1 cellular context compared by ENCODE assay signal in the genomic region with DNA sequence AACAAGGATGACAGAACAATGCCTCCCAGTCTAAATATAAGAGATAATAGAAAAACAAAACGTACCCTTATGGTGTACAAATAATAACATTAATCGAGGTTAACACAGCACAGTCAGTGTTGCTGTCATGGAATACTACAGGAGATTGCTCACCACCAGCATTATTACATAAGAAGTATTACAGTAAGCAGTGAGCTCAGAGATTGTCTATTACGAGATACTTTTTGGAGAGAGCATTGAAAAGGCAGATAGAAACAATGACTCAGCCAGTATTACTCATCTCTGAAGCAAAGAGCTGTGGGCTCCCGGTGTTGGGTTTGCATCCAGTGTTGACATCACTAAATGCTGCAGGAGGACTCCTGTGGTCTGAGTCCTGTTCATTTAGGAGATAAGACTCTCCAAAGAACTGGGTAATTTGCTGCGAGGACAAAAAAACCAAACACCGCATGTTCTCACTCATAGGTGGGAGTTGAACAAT.
A peak's percentile ranks its signal among the peaks of the same experiment; 100 is the strongest.
TF ChIP-seq lines count a peak whose summit lies in the region.

No MANE protein-coding gene starts in this region.

TF ChIP-seq in GM12878, 131 proteins besides CTCF, POLR2A, EP300 and RAD21 (continued from another document and continues in another):
- TF ChIP-seq, protein P1, sequence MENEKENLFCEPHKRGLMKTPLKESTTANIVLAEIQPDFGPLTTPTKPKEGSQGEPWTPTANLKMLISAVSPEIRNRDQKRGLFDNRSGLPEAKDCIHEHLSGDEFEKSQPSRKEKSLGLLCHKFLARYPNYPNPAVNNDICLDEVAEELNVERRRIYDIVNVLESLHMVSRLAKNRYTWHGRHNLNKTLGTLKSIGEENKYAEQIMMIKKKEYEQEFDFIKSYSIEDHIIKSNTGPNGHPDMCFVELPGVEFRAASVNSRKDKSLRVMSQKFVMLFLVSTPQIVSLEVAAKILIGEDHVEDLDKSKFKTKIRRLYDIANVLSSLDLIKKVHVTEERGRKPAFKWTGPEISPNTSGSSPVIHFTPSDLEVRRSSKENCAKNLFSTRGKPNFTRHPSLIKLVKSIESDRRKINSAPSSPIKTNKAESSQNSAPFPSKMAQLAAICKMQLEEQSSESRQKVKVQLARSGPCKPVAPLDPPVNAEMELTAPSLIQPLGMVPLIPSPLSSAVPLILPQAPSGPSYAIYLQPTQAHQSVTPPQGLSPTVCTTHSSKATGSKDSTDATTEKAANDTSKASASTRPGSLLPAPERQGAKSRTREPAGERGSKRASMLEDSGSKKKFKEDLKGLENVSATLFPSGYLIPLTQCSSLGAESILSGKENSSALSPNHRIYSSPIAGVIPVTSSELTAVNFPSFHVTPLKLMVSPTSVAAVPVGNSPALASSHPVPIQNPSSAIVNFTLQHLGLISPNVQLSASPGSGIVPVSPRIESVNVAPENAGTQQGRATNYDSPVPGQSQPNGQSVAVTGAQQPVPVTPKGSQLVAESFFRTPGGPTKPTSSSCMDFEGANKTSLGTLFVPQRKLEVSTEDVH (IDR thresholded peaks at IDR 0.05; ENCODE audit: low read depth, partially characterized antibody), result no peak
- TF ChIP-seq, protein P2, sequence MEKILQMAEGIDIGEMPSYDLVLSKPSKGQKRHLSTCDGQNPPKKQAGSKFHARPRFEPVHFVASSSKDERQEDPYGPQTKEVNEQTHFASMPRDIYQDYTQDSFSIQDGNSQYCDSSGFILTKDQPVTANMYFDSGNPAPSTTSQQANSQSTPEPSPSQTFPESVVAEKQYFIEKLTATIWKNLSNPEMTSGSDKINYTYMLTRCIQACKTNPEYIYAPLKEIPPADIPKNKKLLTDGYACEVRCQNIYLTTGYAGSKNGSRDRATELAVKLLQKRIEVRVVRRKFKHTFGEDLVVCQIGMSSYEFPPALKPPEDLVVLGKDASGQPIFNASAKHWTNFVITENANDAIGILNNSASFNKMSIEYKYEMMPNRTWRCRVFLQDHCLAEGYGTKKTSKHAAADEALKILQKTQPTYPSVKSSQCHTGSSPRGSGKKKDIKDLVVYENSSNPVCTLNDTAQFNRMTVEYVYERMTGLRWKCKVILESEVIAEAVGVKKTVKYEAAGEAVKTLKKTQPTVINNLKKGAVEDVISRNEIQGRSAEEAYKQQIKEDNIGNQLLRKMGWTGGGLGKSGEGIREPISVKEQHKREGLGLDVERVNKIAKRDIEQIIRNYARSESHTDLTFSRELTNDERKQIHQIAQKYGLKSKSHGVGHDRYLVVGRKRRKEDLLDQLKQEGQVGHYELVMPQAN (conservative IDR thresholded peaks at IDR 0.05), result no peak
- no peak for TF ChIP-seq NFXL1 (IDR thresholded peaks at IDR 0.05; ENCODE audit: borderline replicate concordance)
- no peak for TF ChIP-seq ZNF24 (IDR thresholded peaks at IDR 0.05)
- TF ChIP-seq IKZF1 (conservative IDR thresholded peaks at IDR 0.05), result peak; percentile 88
- no peak for TF ChIP-seq RAD51 (IDR thresholded peaks at IDR 0.05)
- TF ChIP-seq POU2F2 (IDR thresholded peaks at IDR 0.05; ENCODE audit: borderline replicate concordance, low read depth, low read length), result no peak
- TF ChIP-seq, protein P3, sequence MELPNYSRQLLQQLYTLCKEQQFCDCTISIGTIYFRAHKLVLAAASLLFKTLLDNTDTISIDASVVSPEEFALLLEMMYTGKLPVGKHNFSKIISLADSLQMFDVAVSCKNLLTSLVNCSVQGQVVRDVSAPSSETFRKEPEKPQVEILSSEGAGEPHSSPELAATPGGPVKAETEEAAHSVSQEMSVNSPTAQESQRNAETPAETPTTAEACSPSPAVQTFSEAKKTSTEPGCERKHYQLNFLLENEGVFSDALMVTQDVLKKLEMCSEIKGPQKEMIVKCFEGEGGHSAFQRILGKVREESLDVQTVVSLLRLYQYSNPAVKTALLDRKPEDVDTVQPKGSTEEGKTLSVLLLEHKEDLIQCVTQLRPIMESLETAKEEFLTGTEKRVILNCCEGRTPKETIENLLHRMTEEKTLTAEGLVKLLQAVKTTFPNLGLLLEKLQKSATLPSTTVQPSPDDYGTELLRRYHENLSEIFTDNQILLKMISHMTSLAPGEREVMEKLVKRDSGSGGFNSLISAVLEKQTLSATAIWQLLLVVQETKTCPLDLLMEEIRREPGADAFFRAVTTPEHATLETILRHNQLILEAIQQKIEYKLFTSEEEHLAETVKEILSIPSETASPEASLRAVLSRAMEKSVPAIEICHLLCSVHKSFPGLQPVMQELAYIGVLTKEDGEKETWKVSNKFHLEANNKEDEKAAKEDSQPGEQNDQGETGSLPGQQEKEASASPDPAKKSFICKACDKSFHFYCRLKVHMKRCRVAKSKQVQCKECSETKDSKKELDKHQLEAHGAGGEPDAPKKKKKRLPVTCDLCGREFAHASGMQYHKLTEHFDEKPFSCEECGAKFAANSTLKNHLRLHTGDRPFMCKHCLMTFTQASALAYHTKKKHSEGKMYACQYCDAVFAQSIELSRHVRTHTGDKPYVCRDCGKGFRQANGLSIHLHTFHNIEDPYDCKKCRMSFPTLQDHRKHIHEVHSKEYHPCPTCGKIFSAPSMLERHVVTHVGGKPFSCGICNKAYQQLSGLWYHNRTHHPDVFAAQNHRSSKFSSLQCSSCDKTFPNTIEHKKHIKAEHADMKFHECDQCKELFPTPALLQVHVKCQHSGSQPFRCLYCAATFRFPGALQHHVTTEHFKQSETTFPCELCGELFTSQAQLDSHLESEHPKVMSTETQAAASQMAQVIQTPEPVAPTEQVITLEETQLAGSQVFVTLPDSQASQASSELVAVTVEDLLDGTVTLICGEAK (IDR thresholded peaks at IDR 0.05; ENCODE audit: borderline replicate concordance), result no peak
- TF ChIP-seq RFX5 (IDR thresholded peaks at IDR 0.05; ENCODE audit: low read depth, low read length), result peak; percentile 50; the same call in 1 of the 2 replicates
- TF ChIP-seq, protein P4, sequence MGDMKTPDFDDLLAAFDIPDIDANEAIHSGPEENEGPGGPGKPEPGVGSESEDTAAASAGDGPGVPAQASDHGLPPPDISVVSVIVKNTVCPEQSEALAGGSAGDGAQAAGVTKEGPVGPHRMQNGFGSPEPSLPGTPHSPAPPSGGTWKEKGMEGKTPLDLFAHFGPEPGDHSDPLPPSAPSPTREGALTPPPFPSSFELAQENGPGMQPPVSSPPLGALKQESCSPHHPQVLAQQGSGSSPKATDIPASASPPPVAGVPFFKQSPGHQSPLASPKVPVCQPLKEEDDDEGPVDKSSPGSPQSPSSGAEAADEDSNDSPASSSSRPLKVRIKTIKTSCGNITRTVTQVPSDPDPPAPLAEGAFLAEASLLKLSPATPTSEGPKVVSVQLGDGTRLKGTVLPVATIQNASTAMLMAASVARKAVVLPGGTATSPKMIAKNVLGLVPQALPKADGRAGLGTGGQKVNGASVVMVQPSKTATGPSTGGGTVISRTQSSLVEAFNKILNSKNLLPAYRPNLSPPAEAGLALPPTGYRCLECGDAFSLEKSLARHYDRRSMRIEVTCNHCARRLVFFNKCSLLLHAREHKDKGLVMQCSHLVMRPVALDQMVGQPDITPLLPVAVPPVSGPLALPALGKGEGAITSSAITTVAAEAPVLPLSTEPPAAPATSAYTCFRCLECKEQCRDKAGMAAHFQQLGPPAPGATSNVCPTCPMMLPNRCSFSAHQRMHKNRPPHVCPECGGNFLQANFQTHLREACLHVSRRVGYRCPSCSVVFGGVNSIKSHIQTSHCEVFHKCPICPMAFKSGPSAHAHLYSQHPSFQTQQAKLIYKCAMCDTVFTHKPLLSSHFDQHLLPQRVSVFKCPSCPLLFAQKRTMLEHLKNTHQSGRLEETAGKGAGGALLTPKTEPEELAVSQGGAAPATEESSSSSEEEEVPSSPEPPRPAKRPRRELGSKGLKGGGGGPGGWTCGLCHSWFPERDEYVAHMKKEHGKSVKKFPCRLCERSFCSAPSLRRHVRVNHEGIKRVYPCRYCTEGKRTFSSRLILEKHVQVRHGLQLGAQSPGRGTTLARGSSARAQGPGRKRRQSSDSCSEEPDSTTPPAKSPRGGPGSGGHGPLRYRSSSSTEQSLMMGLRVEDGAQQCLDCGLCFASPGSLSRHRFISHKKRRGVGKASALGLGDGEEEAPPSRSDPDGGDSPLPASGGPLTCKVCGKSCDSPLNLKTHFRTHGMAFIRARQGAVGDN (IDR thresholded peaks at IDR 0.05), result peak; percentile 42; the same call in 1 of the 2 replicates
- TF ChIP-seq BACH1 (IDR thresholded peaks at IDR 0.05; ENCODE audit: borderline replicate concordance), result peak; percentile 96
- no peak for TF ChIP-seq TARDBP (IDR thresholded peaks at IDR 0.05; ENCODE audit: borderline replicate concordance)
- TF ChIP-seq GABPA (IDR thresholded peaks at IDR 0.05; ENCODE audit: low read depth), result peak; percentile 70; the same call in 1 of the 2 replicates
- no peak for TF ChIP-seq RBBP5 (conservative IDR thresholded peaks at IDR 0.05)
- no peak for TF ChIP-seq KAT2A (conservative IDR thresholded peaks at IDR 0.05; ENCODE audit: control insufficient read depth, low read depth, low read length)
- TF ChIP-seq ZNF207 (IDR thresholded peaks at IDR 0.05; ENCODE audit: borderline replicate concordance), result no peak
- no peak for TF ChIP-seq CBX3 (IDR thresholded peaks at IDR 0.05; ENCODE audit: borderline replicate concordance, low read depth)
- peak; percentile 88 for TF ChIP-seq RUNX3 (IDR thresholded peaks at IDR 0.05; ENCODE audit: low read length)
- TF ChIP-seq FOXK2 (IDR thresholded peaks at IDR 0.05), result no peak
- TF ChIP-seq ZSCAN29 (IDR thresholded peaks at IDR 0.05), result peak; percentile 63; the same call in 1 of the 2 replicates
- no peak for TF ChIP-seq KDM1A (IDR thresholded peaks at IDR 0.05; ENCODE audit: borderline replicate concordance)
- no peak for TF ChIP-seq HCFC1 (IDR thresholded peaks at IDR 0.05; ENCODE audit: low read length)
- TF ChIP-seq ZNF217 (IDR thresholded peaks at IDR 0.05), result peak; percentile 28; the same call in 1 of the 2 replicates
- TF ChIP-seq TAF1 (IDR thresholded peaks at IDR 0.05; ENCODE audit: borderline replicate concordance, low read depth, low read length), result no peak
- TF ChIP-seq MXI1 (IDR thresholded peaks at IDR 0.05; ENCODE audit: low read depth, low read length), result no peak
- TF ChIP-seq, protein P5, sequence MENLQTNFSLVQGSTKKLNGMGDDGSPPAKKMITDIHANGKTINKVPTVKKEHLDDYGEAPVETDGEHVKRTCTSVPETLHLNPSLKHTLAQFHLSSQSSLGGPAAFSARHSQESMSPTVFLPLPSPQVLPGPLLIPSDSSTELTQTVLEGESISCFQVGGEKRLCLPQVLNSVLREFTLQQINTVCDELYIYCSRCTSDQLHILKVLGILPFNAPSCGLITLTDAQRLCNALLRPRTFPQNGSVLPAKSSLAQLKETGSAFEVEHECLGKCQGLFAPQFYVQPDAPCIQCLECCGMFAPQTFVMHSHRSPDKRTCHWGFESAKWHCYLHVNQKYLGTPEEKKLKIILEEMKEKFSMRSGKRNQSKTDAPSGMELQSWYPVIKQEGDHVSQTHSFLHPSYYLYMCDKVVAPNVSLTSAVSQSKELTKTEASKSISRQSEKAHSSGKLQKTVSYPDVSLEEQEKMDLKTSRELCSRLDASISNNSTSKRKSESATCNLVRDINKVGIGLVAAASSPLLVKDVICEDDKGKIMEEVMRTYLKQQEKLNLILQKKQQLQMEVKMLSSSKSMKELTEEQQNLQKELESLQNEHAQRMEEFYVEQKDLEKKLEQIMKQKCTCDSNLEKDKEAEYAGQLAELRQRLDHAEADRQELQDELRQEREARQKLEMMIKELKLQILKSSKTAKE (IDR thresholded peaks at IDR 0.05; ENCODE audit: low read depth, poor library complexity, severe bottlenecking), result peak; percentile 61
- no peak for TF ChIP-seq EGR1 (IDR thresholded peaks at IDR 0.05; ENCODE audit: borderline replicate concordance in 1 of 2, low read depth in 2 of 2, low read length in 2 of 2)
- no peak for TF ChIP-seq LARP7 (IDR thresholded peaks at IDR 0.05)
- no peak for TF ChIP-seq SMC3 (IDR thresholded peaks at IDR 0.05; ENCODE audit: borderline replicate concordance, low read length)
- no peak for TF ChIP-seq PML (IDR thresholded peaks at IDR 0.05; ENCODE audit: low read length)
- TF ChIP-seq, protein P6, sequence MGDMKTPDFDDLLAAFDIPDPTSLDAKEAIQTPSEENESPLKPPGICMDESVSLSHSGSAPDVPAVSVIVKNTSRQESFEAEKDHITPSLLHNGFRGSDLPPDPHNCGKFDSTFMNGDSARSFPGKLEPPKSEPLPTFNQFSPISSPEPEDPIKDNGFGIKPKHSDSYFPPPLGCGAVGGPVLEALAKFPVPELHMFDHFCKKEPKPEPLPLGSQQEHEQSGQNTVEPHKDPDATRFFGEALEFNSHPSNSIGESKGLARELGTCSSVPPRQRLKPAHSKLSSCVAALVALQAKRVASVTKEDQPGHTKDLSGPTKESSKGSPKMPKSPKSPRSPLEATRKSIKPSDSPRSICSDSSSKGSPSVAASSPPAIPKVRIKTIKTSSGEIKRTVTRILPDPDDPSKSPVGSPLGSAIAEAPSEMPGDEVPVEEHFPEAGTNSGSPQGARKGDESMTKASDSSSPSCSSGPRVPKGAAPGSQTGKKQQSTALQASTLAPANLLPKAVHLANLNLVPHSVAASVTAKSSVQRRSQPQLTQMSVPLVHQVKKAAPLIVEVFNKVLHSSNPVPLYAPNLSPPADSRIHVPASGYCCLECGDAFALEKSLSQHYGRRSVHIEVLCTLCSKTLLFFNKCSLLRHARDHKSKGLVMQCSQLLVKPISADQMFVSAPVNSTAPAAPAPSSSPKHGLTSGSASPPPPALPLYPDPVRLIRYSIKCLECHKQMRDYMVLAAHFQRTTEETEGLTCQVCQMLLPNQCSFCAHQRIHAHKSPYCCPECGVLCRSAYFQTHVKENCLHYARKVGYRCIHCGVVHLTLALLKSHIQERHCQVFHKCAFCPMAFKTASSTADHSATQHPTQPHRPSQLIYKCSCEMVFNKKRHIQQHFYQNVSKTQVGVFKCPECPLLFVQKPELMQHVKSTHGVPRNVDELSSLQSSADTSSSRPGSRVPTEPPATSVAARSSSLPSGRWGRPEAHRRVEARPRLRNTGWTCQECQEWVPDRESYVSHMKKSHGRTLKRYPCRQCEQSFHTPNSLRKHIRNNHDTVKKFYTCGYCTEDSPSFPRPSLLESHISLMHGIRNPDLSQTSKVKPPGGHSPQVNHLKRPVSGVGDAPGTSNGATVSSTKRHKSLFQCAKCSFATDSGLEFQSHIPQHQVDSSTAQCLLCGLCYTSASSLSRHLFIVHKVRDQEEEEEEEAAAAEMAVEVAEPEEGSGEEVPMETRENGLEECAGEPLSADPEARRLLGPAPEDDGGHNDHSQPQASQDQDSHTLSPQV (IDR thresholded peaks at IDR 0.05), result no peak
- peak; percentile 94 for TF ChIP-seq NFIC (IDR thresholded peaks at IDR 0.05; ENCODE audit: low read depth, low read length)
- TF ChIP-seq, protein P7, sequence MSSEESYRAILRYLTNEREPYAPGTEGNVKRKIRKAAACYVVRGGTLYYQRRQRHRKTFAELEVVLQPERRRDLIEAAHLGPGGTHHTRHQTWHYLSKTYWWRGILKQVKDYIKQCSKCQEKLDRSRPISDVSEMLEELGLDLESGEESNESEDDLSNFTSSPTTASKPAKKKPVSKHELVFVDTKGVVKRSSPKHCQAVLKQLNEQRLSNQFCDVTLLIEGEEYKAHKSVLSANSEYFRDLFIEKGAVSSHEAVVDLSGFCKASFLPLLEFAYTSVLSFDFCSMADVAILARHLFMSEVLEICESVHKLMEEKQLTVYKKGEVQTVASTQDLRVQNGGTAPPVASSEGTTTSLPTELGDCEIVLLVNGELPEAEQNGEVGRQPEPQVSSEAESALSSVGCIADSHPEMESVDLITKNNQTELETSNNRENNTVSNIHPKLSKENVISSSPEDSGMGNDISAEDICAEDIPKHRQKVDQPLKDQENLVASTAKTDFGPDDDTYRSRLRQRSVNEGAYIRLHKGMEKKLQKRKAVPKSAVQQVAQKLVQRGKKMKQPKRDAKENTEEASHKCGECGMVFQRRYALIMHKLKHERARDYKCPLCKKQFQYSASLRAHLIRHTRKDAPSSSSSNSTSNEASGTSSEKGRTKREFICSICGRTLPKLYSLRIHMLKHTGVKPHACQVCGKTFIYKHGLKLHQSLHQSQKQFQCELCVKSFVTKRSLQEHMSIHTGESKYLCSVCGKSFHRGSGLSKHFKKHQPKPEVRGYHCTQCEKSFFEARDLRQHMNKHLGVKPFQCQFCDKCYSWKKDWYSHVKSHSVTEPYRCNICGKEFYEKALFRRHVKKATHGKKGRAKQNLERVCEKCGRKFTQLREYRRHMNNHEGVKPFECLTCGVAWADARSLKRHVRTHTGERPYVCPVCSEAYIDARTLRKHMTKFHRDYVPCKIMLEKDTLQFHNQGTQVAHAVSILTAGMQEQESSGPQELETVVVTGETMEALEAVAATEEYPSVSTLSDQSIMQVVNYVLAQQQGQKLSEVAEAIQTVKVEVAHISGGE (CRISPR knock-in tag; IDR thresholded peaks at IDR 0.05), result no peak
